21 cellular contexts compared by ENCODE assay signal in genomic region chr5:141360685-141361084, GRCh38. TPM values are rescaled to one million over a fixed set of nuclear protein-coding genes. Genes with fewer than 3 reads are reported as not detected.
DNase-seq lines count a peak whose midpoint lies in the region; ATAC-seq, FAIRE-seq and TF ChIP-seq lines count a peak whose summit lies in the region.
"Had no signal": no experiment of that assay in that cellular context is flagged by ENCODE, and none has a peak within 500 bp of the region (broad histone marks: within the 10 kb centered on the region; RNA-seq: fewer than 3 reads in every experiment).

No MANE protein-coding gene starts in this region.

- peaks cover 28% of the 10 kb centered on the region for H3K9me3 Mint-ChIP-seq in activated naive CD4-positive, alpha-beta T cell treated with anti-CD3 and anti-CD28 coated beads, Interleukin-2, amount 50 U/mL, for 24 hours
- peaks cover 32% of the 10 kb centered on the region for H3K9me3 Mint-ChIP-seq in astrocyte (ENCODE audit: unreplicated experiment)

- peaks cover 64% of the 10 kb centered on the region for H3K9me3 ChIP-seq in HUES48 (ENCODE audit: control insufficient read depth, insufficient read depth, low read length)
- peaks cover 60% of the 10 kb centered on the region for H3K9me3 ChIP-seq in astrocyte (ENCODE audit: insufficient read depth, low read depth, low read length)
- peaks cover 0 to 21% (median 6%) of the 10 kb centered on the region in 3 donors for H3K9me3 ChIP-seq in gastrocnemius medialis
- H3K9me3 ChIP-seq in transverse colon: peaks cover 66 to 81% of the 10 kb centered on the region in 2 donors
- H3K9me3 ChIP-seq: testis had no signal

- H3K4me2 ChIP-seq in astrocyte (ENCODE audit: low read length): peak overlapping the region; percentile 55
- H3K4me2 ChIP-seq: hepatocyte had no signal

- no peak overlapping the region for H3K27ac ChIP-seq in HUES48 (ENCODE audit: low read depth, low read length)
- H3K27ac ChIP-seq in astrocyte (ENCODE audit: low read depth, low read length): no peak overlapping the region
- H3K27ac ChIP-seq in gastrocnemius medialis: peak overlapping the region in 1 of 4 donors; percentile 62
- H3K27ac ChIP-seq in transverse colon: no peak overlapping the region
- H3K27ac ChIP-seq: hepatocyte, testis had no signal

- H3K4me1 ChIP-seq in HUES48 (ENCODE audit: control insufficient read depth, insufficient read depth, low read length) (no peaks in the 10 kb centered on the region), astrocyte (ENCODE audit: insufficient read depth, low read length) (no peaks in the 10 kb centered on the region), gastrocnemius medialis (peaks cover 5 to 9% of the 10 kb centered on the region in 2 donors), transverse colon (no peaks in the 10 kb centered on the region)
- H3K4me1 ChIP-seq: testis had no signal

- intact Hi-C loops in gastrocnemius medialis (cut with DNase I; ENCODE audit: low total_unique reads): loop anchor here (1.0 kb wide), 1 partner anchor 200 kb away; no protein-coding TSS in a partner anchor
- intact Hi-C loops in transverse colon (cut with DNase I; ENCODE audit: low total_unique reads): no loop called here

- peaks cover 72% of the 10 kb centered on the region for H3K27me3 Mint-ChIP-seq in activated naive CD4-positive, alpha-beta T cell treated with anti-CD3 and anti-CD28 coated beads, Interleukin-2, amount 50 U/mL, for 24 hours
- no peaks in the 10 kb centered on the region for H3K27me3 Mint-ChIP-seq in astrocyte (ENCODE audit: low read depth, unreplicated experiment)

- peak overlapping the region; percentile 11; the same call in 1 of the 2 replicates for H3K4me3 ChIP-seq in HUES48 (ENCODE audit: low read depth, low read length)
- H3K4me3 ChIP-seq in astrocyte (ENCODE audit: insufficient read depth, low read depth, low read length): no peak overlapping the region
- H3K4me3 ChIP-seq in gastrocnemius medialis: peak overlapping the region; percentile 41 to 57 (median 42)
- H3K4me3 ChIP-seq in transverse colon: no peak overlapping the region
- H3K4me3 ChIP-seq: hepatocyte, lung had no signal

- H2AFZ ChIP-seq in astrocyte (ENCODE audit: low read depth, low read length): no peak overlapping the region
- H2AFZ ChIP-seq: hepatocyte had no signal

- in situ Hi-C loops in gastrocnemius medialis (cut with MboI; ENCODE audit: low sequenced_read_pairs in 4 of 4): no loop called here
- in situ Hi-C loops in transverse colon (cut with MboI; ENCODE audit: low pct_ligation_motif_present in 1 of 4, low pct_unique_long_range_greater_than_20kb in 1 of 4, low sequenced_read_pairs in 3 of 4): loop anchor here in 1 of 4 donors (25.0 kb wide), 1 partner anchor 202 kb away; no protein-coding TSS in a partner anchor

- no peak for DNase-seq in activated naive CD4-positive, alpha-beta T cell (lab: John Stamatoyannopoulos, UW)
- DNase-seq in astrocyte (ENCODE audit: low read depth) (no peak), gastrocnemius medialis (no peak), LoVo (ENCODE audit: low spot score) (no peak), urothelium cell line (ENCODE audit: low spot score) (no peak), transverse colon (no peak)
- DNase-seq: activated CD4-positive, CD25-positive, alpha-beta regulatory T cell; GDM1; GOT3; KBM-7; NCI-H2029; NK-92 treated with Interleukin-12 subunit alpha and Interleukin-12 subunit beta, amount 100 ng/mL, for 24 hours; occipital lobe; T1000; testis had no signal

- H4K20me1 ChIP-seq in astrocyte (ENCODE audit: insufficient read depth, low read length): no peaks in the 10 kb centered on the region

- H3K36me3 ChIP-seq in HUES48 (ENCODE audit: control insufficient read depth, insufficient read depth, low read length): no peaks in the 10 kb centered on the region
- H3K36me3 ChIP-seq in astrocyte (ENCODE audit: insufficient read depth, low read length): no peaks in the 10 kb centered on the region
- no peaks in the 10 kb centered on the region for H3K36me3 ChIP-seq in gastrocnemius medialis
- no peaks in the 10 kb centered on the region for H3K36me3 ChIP-seq in transverse colon

- no peak for ATAC-seq in gastrocnemius medialis

- H3K36me3 Mint-ChIP-seq in activated naive CD4-positive, alpha-beta T cell treated with anti-CD3 and anti-CD28 coated beads, Interleukin-2, amount 50 U/mL, for 24 hours: peaks cover 31% of the 10 kb centered on the region
- peaks cover 18% of the 10 kb centered on the region for H3K36me3 Mint-ChIP-seq in astrocyte (ENCODE audit: low read depth, unreplicated experiment)

- TF ChIP-seq CTCF in astrocyte (IDR thresholded peaks at IDR 0.05; ENCODE audit: insufficient read depth, low read depth, low read length) (no peak), gastrocnemius medialis (IDR thresholded peaks at IDR 0.05 in 4 of 5, conservative IDR thresholded peaks at IDR 0.05 in 1 of 5) (no peak), transverse colon (IDR thresholded peaks at IDR 0.05) (no peak)

- FAIRE-seq in astrocyte (lab: Jason Lieb, UNC) (no peak), urothelium cell line (lab: Jason Lieb, UNC) (no peak)
- FAIRE-seq: RCC 7860 had no signal

- no peak for TF ChIP-seq EP300 in transverse colon (IDR thresholded peaks at IDR 0.05; ENCODE audit: low read depth)

- no peaks in the 10 kb centered on the region for H3K4me1 Mint-ChIP-seq in activated naive CD4-positive, alpha-beta T cell treated with anti-CD3 and anti-CD28 coated beads, Interleukin-2, amount 50 U/mL, for 24 hours
- no peaks in the 10 kb centered on the region for H3K4me1 Mint-ChIP-seq in astrocyte (ENCODE audit: low read depth, unreplicated experiment)

- H3K9ac ChIP-seq in HUES48 (ENCODE audit: low read depth, low read length) (no peak overlapping the region), astrocyte (ENCODE audit: low read length) (no peak overlapping the region)

- no peak overlapping the region for H3K27ac Mint-ChIP-seq in activated naive CD4-positive, alpha-beta T cell treated with anti-CD3 and anti-CD28 coated beads, Interleukin-2, amount 50 U/mL, for 24 hours
- H3K27ac Mint-ChIP-seq in astrocyte (ENCODE audit: unreplicated experiment): no peak overlapping the region
- H3K27ac Mint-ChIP-seq: dendritic cell treated with granulocyte-macrophage colony-stimulating factor and Interleukin-4, amounts not matched to agents 40 ng/mL and 50 ng/mL, for 4 days had no signal

- H3K79me2 ChIP-seq in astrocyte (ENCODE audit: insufficient read depth, low read length): no peaks in the 10 kb centered on the region
- H3K79me2 ChIP-seq: hepatocyte had no signal

- H3K4me3 Mint-ChIP-seq in activated naive CD4-positive, alpha-beta T cell treated with anti-CD3 and anti-CD28 coated beads, Interleukin-2, amount 50 U/mL, for 24 hours: peak overlapping the region; percentile 15
- H3K4me3 Mint-ChIP-seq in astrocyte (ENCODE audit: unreplicated experiment): no peak overlapping the region

- H3K27me3 ChIP-seq in HUES48 (ENCODE audit: control insufficient read depth, insufficient read depth, low read length) (no peaks in the 10 kb centered on the region), astrocyte (ENCODE audit: insufficient read depth, low read length) (peaks cover 24% of the 10 kb centered on the region), gastrocnemius medialis (peaks cover 0 to 44% (median 31%) of the 10 kb centered on the region in 3 donors), transverse colon (peaks cover 29% of the 10 kb centered on the region)
- H3K27me3 ChIP-seq: hepatocyte, testis had no signal

- 60 to 87% methylated on average over 3 to 15 of the region's 15 CpGs for WGBS in transverse colon (ENCODE audit: low coverage in 1 of 2), 2 donors

- no peak for TF ChIP-seq POLR2A in gastrocnemius medialis (IDR thresholded peaks at IDR 0.05)
- no peak for TF ChIP-seq POLR2A in transverse colon (IDR thresholded peaks at IDR 0.05)

RNA-seq across cellular contexts. Expression of gene PCDHGB2, which starts 0.9 kb away (rescaled TPM):
- total RNA-seq in astrocyte: 1.4 TPM in 2 replicates
- 1 to 10 TPM in 3 of 4 donors, under 1 TPM in 1; 0.55 to 3.4 (median 1.9) TPM for total RNA-seq in gastrocnemius medialis
- total RNA-seq in transverse colon: 10 to 100 TPM in 1 of 4 donors, 1 to 10 TPM in 3; 2.1 to 12.7 (median 3.2) TPM

RNA-seq across cellular contexts. Expression of gene PCDHGA5, which starts 3.3 kb away (rescaled TPM):
- total RNA-seq in astrocyte: 0.29 and 0.30 TPM in 2 replicates
- total RNA-seq in gastrocnemius medialis: 1 to 10 TPM in 2 of 4 donors, under 1 TPM in 2; 0.07 to 1.8 (median 0.93) TPM
- 1 to 10 TPM in 3 of 4 donors, not detected in 1; 2.5 to 4.1 (median 3.4) TPM for total RNA-seq in transverse colon

RNA-seq across cellular contexts. Expression of gene PCDHGA4, which starts 5.9 kb away (rescaled TPM):
- total RNA-seq in astrocyte (0.48 and 0.50 TPM in 2 replicates), gastrocnemius medialis (1 to 10 TPM; 1.3 to 5.4 (median 1.5) TPM), transverse colon (10 to 100 TPM in 1 of 4 donors, 1 to 10 TPM in 2, not detected in 1; 1.4 to 18.0 (median 1.6) TPM)

RNA-seq across cellular contexts. Expression of gene PCDHGB3, which starts 9.4 kb away (rescaled TPM):
- total RNA-seq in astrocyte (0.10 and 0.14 TPM in 2 replicates), gastrocnemius medialis (1 to 10 TPM in 3 of 4 donors, under 1 TPM in 1; 0.29 to 2.0 (median 1.2) TPM), transverse colon (1 to 10 TPM; 1.4 to 3.8 (median 2.6) TPM)
- total RNA-seq: hepatocyte had no signal

RNA-seq across cellular contexts. Expression of gene PCDHGB1, which starts 10.8 kb away (rescaled TPM):
- total RNA-seq in astrocyte: 1.0 and 1.5 TPM in 2 replicates
- 1 to 10 TPM in 1 of 4 donors, under 1 TPM in 3; 0.20 to 1.1 (median 0.74) TPM for total RNA-seq in gastrocnemius medialis
- total RNA-seq in transverse colon: 10 to 100 TPM in 1 of 4 donors, 1 to 10 TPM in 2, under 1 TPM in 1; 0.96 to 10.5 (median 3.4) TPM

Comparison
In these comparisons a context has a peak if more than half of its experiments do, and no peak if none do; other contexts are left out.
1. H3K4me3 ChIP-seq: peak in HUES48 (single experiment) and gastrocnemius medialis (4 of 4); none in astrocyte (single experiment) and transverse colon (0 of 4).